8 cellular contexts compared by ENCODE assay signal in the genomic region with DNA sequence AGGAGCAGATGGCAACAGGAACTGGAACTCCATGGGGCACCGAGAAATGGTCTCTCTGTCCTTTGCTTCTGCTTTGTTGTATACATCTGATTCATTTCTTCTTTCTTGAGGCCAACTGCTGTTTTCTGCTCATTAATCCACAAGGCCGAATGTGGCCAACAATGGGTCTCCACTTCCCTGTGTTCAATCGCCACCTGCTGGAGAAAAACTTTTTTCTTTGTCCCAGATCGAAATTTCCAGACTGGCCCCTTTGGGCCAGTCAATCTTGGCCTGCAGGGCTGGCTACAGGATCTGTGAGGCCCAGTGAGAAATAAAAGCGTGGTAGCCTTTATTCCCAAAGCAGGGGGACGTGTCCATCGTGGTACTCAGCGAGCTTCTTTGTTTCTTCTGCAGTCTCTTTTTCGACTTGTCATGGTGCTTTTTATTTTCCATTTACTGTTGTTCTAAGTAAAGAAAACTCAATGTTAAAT.
DNase-seq lines count a peak whose midpoint lies in the region; ATAC-seq and TF ChIP-seq lines count a peak whose summit lies in the region.

No MANE protein-coding gene starts in this region.

- TF ChIP-seq CTCF in AG10803 (conservative IDR thresholded peaks at IDR 0.05; ENCODE audit: low read length): peak; percentile 69
- peak; percentile 32 for TF ChIP-seq CTCF in GM10248 (IDR thresholded peaks at IDR 0.05; ENCODE audit: control extremely low read depth, extremely low read depth, low read depth, missing control alignments)

- DNase-seq in AG10803 (ENCODE audit: low read depth) (peak; percentile 65), GM10248 (ENCODE audit: extremely low spot score) (peak; percentile 73), NCI-H2227 (lab: John Stamatoyannopoulos, UW; ENCODE audit: unreplicated experiment) (peak; percentile 70), amniotic epithelial cell (ENCODE audit: low read depth) (peak; percentile 70), islet precursor cell (peak; percentile 71), NCI-H187 (lab: John Stamatoyannopoulos, UW) (no peak)
- DNase-seq in stimulated activated naive CD8-positive, alpha-beta T cell treated with anti-CD3 and anti-CD28 coated beads, Interleukin-15, Interleukin-2, amounts not matched to agents 100 U/mL and 50 U/mL, for 24 hours: peak; percentile 20

- no peak for ATAC-seq in stimulated activated naive CD8-positive, alpha-beta T cell treated with anti-CD3 and anti-CD28 coated beads, Interleukin-15, Interleukin-2, amounts not matched to agents 100 U/mL and 50 U/mL, for 24 hours
- ATAC-seq in HG03354 (IDR thresholded peaks at IDR 0.05; ENCODE audit: poor library complexity, severe bottlenecking, unreplicated experiment): no peak

- CTCF ChIA-PET in GM10248 (lab: Yijun Ruan, JAX): interaction anchor here (0.6 to 9.8 kb wide), 15 partner anchors 10 to 569 kb away, joined by 3 to 125 read pairs (median 9); no protein-coding TSS in a partner anchor

- H3K4me3 ChIP-seq in AG10803 (ENCODE audit: low read length): no peak overlapping the region

- POLR2A ChIA-PET in GM10248 (lab: Yijun Ruan, JAX): no interaction called here

Comparison
In these comparisons a context has a peak if more than half of its experiments do, and no peak if none do; other contexts are left out.
1. DNase-seq: peak in AG10803 (single experiment), GM10248 (single experiment), NCI-H2227 (single experiment), amniotic epithelial cell (single experiment), islet precursor cell (single experiment) and stimulated activated naive CD8-positive, alpha-beta T cell treated with anti-CD3 and anti-CD28 coated beads, Interleukin-15, Interleukin-2, amounts not matched to agents 100 U/mL and 50 U/mL, for 24 hours (single experiment); none in NCI-H187 (0 of 2).